ENCODE assay signal across 23 cellular contexts in the genomic region with DNA sequence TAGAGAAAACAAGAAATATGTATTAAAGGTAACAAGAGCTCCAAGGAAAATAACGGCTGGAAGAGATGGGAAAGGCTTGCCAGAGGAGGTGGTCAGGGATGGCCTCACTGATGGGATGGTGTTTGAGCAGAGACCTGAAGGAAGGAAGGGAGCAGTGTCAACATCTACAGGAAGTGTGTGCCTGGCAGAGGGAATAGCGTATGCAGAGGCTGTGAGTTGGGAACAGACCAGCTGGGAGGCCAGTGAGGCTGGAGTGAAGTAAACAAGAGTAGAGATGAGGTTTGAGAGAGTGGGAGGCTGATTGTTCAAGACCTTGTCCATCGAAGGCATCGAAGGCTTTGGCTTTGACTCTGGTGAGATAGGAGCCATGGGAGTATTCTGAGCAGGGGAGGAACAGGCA. TPM values are rescaled to one million over a fixed set of nuclear protein-coding genes. Genes with fewer than 3 reads are reported as not detected.
"Had no signal": no experiment of that assay in that cellular context is flagged by ENCODE, and none has a peak within 500 bp of the region (broad histone marks: within the 10 kb centered on the region; RNA-seq: fewer than 3 reads in every experiment).

No MANE protein-coding gene starts in this region.

- H3K4me1 Mint-ChIP-seq: naive B cell had no signal

- H3K4me1 ChIP-seq: psoas muscle had no signal

- ATAC-seq: left colon, left ventricle myocardium superior, psoas muscle had no signal

- FAIRE-seq: colon, kidney had no signal

- H3K27me3 ChIP-seq: esophagus squamous epithelium, sigmoid colon had no signal

- H3K4me3 ChIP-seq: esophagus squamous epithelium, lung, psoas muscle, sigmoid colon, skin epidermis had no signal

- H3K4me3 Mint-ChIP-seq: dendritic cell treated with granulocyte-macrophage colony-stimulating factor and Interleukin-4, amounts not matched to agents 40 ng/mL and 50 ng/mL, for 4 days; endodermal cell; naive B cell; nephron had no signal

- DNase-seq: cerebellar nuclear complex; effector CD4-positive, alpha-beta T cell; endodermal cell; esophagus squamous epithelium; foreskin fibroblast; kidney; left colon; left ventricle myocardium superior; mesenchymal stem cell; naive B cell; psoas muscle; sigmoid colon; stimulated activated CD4-positive, alpha-beta T cell treated with anti-CD3 and anti-CD28 coated beads, Interleukin-12 subunit alpha, Interleukin-12 subunit beta, amount 100 ng/mL, for 4 hours; stimulated activated naive CD4-positive, alpha-beta T cell treated with Interleukin-2 at 50 U/mL for 16 hours; trophoblast cell had no signal

- H3K27ac ChIP-seq: esophagus squamous epithelium, neutrophil, psoas muscle, sigmoid colon, skin epidermis had no signal

- H3K27ac Mint-ChIP-seq: dendritic cell treated with granulocyte-macrophage colony-stimulating factor and Interleukin-4, amounts not matched to agents 40 ng/mL and 50 ng/mL, for 4 days; endodermal cell; naive B cell; nephron had no signal

- H3K36me3 ChIP-seq: esophagus squamous epithelium, neutrophil, sigmoid colon had no signal

- H3K9me3 ChIP-seq: esophagus squamous epithelium, neutrophil, psoas muscle, sigmoid colon had no signal

- H3K36me3 Mint-ChIP-seq: naive B cell had no signal

RNA-seq across cellular contexts. Expression of a gene that starts 6.9 kb away (rescaled TPM):
- total RNA-seq: osteoblast had no signal

RNA-seq across cellular contexts. Expression of a gene that starts 38.4 kb away (rescaled TPM):
- total RNA-seq: endodermal cell, esophagus squamous epithelium, kidney, left colon, left ventricle myocardium superior, lung, osteoblast, psoas muscle, sigmoid colon, urinary bladder had no signal
